ENCODE assay signal across 35 cellular contexts in the genomic region with DNA sequence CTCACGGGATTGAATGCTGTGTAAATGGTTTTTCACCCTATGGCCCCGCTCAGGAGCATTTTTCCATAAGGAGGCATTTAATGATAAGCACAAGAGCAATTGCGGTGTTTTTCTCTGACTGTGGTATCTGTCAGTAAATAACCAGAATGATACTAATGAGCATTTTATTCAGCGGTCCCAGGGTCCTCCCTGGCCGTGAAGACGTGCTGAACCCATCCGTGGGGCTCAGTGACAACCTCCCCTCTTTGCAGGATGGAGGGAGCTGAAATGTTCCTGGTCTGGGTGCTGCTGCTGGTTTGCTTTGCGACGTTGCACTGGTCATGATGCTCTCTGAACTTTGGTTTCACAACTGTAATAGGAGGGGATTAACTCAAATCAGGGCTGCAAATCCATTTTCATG.
DNase-seq lines count a peak whose midpoint lies in the region; ATAC-seq and TF ChIP-seq lines count a peak whose summit lies in the region.
"Had no signal": no experiment of that assay in that cellular context is flagged by ENCODE, and none has a peak within 500 bp of the region (broad histone marks: within the 10 kb centered on the region; RNA-seq: fewer than 3 reads in every experiment).

No MANE protein-coding gene starts in this region.

- TF ChIP-seq POLR2A in esophagus muscularis mucosa (IDR thresholded peaks at IDR 0.05; ENCODE audit: low read depth): no peak

- H3K4me1 ChIP-seq in esophagus muscularis mucosa: no peaks in the 10 kb centered on the region
- H3K4me1 ChIP-seq in right cardiac atrium (ENCODE audit: control insufficient read depth, insufficient read depth, low read length): no peaks in the 10 kb centered on the region
- no peaks in the 10 kb centered on the region for H3K4me1 ChIP-seq in SJCRH30
- H3K4me1 ChIP-seq: A549, BE2C, BLaER1, Caco-2 had no signal

- H3K27me3 ChIP-seq in H7 (ENCODE audit: control insufficient read depth, insufficient read depth, low read length) (no peaks in the 10 kb centered on the region; the same call in 1 of the 2 replicates), esophagus muscularis mucosa (peaks cover 0 to 32% (median 0%) of the 10 kb centered on the region in 4 donors), right cardiac atrium (ENCODE audit: control insufficient read depth, insufficient read depth) (no peaks in the 10 kb centered on the region), SJCRH30 (no peaks in the 10 kb centered on the region)
- H3K27me3 ChIP-seq: BE2C; BLaER1; BLaER1 treated with 17β-estradiol and CSF1 and Interleukin-3, amounts not matched to agents 10 nM and 100 nM had no signal

- intact Hi-C loops in esophagus muscularis mucosa (cut with DNase I): no loop called here
- intact Hi-C loops in right cardiac atrium (cut with DNase I): no loop called here

- no peak for ATAC-seq in activated T-cell treated with anti-CD3 and anti-CD28 coated beads, Interleukin-2, amount 50 U/mL, for 4 hours
- ATAC-seq in right cardiac atrium: no peak
- ATAC-seq: A549; CD8-positive, alpha-beta T cell had no signal

- H3K4me1 Mint-ChIP-seq in osteocyte (ENCODE audit: unreplicated experiment): no peaks in the 10 kb centered on the region
- no peaks in the 10 kb centered on the region for H3K4me1 Mint-ChIP-seq in activated T-cell treated with anti-CD3 and anti-CD28 coated beads, Interleukin-2, amount 50 U/mL, for 4 hours (ENCODE audit: low read depth)
- H3K4me1 Mint-ChIP-seq: B cell; CD4-positive, alpha-beta memory T cell; CD4-positive, CD25-positive, alpha-beta regulatory T cell; CD8-positive, alpha-beta memory T cell had no signal

- DNase-seq in H7 (peak; percentile 4), esophagus muscularis mucosa (ENCODE audit: extremely low spot score) (peak; percentile 85), islet precursor cell (peak; percentile 40), osteocyte (ENCODE audit: extremely low spot score, unreplicated experiment) (peak; percentile 75), right cardiac atrium (no peak), NCI-H526 (lab: John Stamatoyannopoulos, UW) (no peak), SJCRH30 (no peak)
- no peak for DNase-seq in activated T-cell treated with anti-CD3 and anti-CD28 coated beads, Interleukin-2, amount 50 U/mL, for 4 hours
- DNase-seq: 8988T; ACHN; AML-193; BE2C; C1 segment of cervical spinal cord; Caco-2; Calu3; CD4-positive, alpha-beta memory T cell; CD4-positive, alpha-beta T cell; CD4-positive, CD25-positive, alpha-beta regulatory T cell; CD8-positive, alpha-beta memory T cell; CD8-positive, alpha-beta T cell; COR-L47; DMS 273 treated with DMSO at 0.1 percent for 48 hours; DMS153; DMS53; DMS79; DMS79 treated with DMSO at 0.1 percent for 48 hours; DND-41; EL had no signal

- H3K4me3 ChIP-seq in H7 (ENCODE audit: insufficient read depth, low read depth, low read length) (no peak overlapping the region), esophagus muscularis mucosa (no peak overlapping the region), right cardiac atrium (ENCODE audit: low read length) (no peak overlapping the region), SJCRH30 (no peak overlapping the region)
- H3K4me3 ChIP-seq: A549; BLaER1; BLaER1 treated with 17β-estradiol and CSF1 and Interleukin-3, amounts not matched to agents 10 nM and 100 nM had no signal

- no peaks in the 10 kb centered on the region for H3K36me3 ChIP-seq in H7 (replicated peaks; ENCODE audit: control insufficient read depth, insufficient read depth, low read length)
- no peaks in the 10 kb centered on the region for H3K36me3 ChIP-seq in esophagus muscularis mucosa
- H3K36me3 ChIP-seq in SJCRH30: no peaks in the 10 kb centered on the region
- H3K36me3 ChIP-seq: BE2C; BLaER1; BLaER1 treated with 17β-estradiol and CSF1 and Interleukin-3, amounts not matched to agents 10 nM and 100 nM had no signal

- H3K27ac ChIP-seq in esophagus muscularis mucosa (replicated peaks in 1 of 4): no peak overlapping the region
- no peak overlapping the region for H3K27ac ChIP-seq in right cardiac atrium (ENCODE audit: low read length)
- no peak overlapping the region for H3K27ac ChIP-seq in SJCRH30
- H3K27ac ChIP-seq: 22Rv1; A549; BLaER1; BLaER1 treated with 17β-estradiol and CSF1 and Interleukin-3, amounts not matched to agents 10 nM and 100 nM; C4-2B had no signal

- no peak for TF ChIP-seq EP300 in esophagus muscularis mucosa (IDR thresholded peaks at IDR 0.05)

- no peak overlapping the region for H3K4me3 Mint-ChIP-seq in osteocyte (ENCODE audit: unreplicated experiment)
- no peak overlapping the region for H3K4me3 Mint-ChIP-seq in activated T-cell treated with anti-CD3 and anti-CD28 coated beads, Interleukin-2, amount 50 U/mL, for 4 hours
- H3K4me3 Mint-ChIP-seq: B cell; CD14-positive monocyte; CD4-positive, alpha-beta memory T cell; CD4-positive, alpha-beta T cell; CD4-positive, CD25-positive, alpha-beta regulatory T cell; CD8-positive, alpha-beta memory T cell; CD8-positive, alpha-beta T cell had no signal

- H3K27ac Mint-ChIP-seq in osteocyte (ENCODE audit: unreplicated experiment): no peak overlapping the region
- H3K27ac Mint-ChIP-seq: B cell; CD14-positive monocyte; CD4-positive, alpha-beta memory T cell; CD4-positive, alpha-beta T cell; CD4-positive, CD25-positive, alpha-beta regulatory T cell; CD8-positive, alpha-beta memory T cell; CD8-positive, alpha-beta T cell had no signal

- H3K9me3 ChIP-seq in esophagus muscularis mucosa (no peaks in the 10 kb centered on the region), right cardiac atrium (ENCODE audit: control insufficient read depth, low read length) (no peaks in the 10 kb centered on the region), SJCRH30 (replicated peaks) (no peaks in the 10 kb centered on the region)
- H3K9me3 ChIP-seq: A549, BE2C, BLaER1, Caco-2 had no signal

- H3K27me3 Mint-ChIP-seq in osteocyte (ENCODE audit: unreplicated experiment): no peaks in the 10 kb centered on the region
- no peaks in the 10 kb centered on the region for H3K27me3 Mint-ChIP-seq in activated T-cell treated with anti-CD3 and anti-CD28 coated beads, Interleukin-2, amount 50 U/mL, for 4 hours (ENCODE audit: low read depth)
- H3K27me3 Mint-ChIP-seq: CD4-positive, alpha-beta memory T cell; CD4-positive, CD25-positive, alpha-beta regulatory T cell; CD8-positive, alpha-beta memory T cell had no signal

- no peaks in the 10 kb centered on the region for H3K36me3 Mint-ChIP-seq in osteocyte (ENCODE audit: unreplicated experiment)
- H3K36me3 Mint-ChIP-seq in activated T-cell treated with anti-CD3 and anti-CD28 coated beads, Interleukin-2, amount 50 U/mL, for 4 hours (ENCODE audit: insufficient read depth): no peaks in the 10 kb centered on the region
- H3K36me3 Mint-ChIP-seq: CD14-positive monocyte; CD4-positive, alpha-beta memory T cell; CD4-positive, CD25-positive, alpha-beta regulatory T cell; CD8-positive, alpha-beta memory T cell; CD8-positive, alpha-beta T cell had no signal

- peaks cover 18% of the 10 kb centered on the region for H3K9me3 Mint-ChIP-seq in osteocyte (ENCODE audit: unreplicated experiment)
- H3K9me3 Mint-ChIP-seq in activated T-cell treated with anti-CD3 and anti-CD28 coated beads, Interleukin-2, amount 50 U/mL, for 4 hours: no peaks in the 10 kb centered on the region
- H3K9me3 Mint-ChIP-seq: CD4-positive, alpha-beta T cell; CD8-positive, alpha-beta T cell had no signal

- TF ChIP-seq CTCF in esophagus muscularis mucosa (IDR thresholded peaks at IDR 0.05) (no peak), osteocyte (IDR thresholded peaks at IDR 0.05) (no peak)

- WGBS in esophagus muscularis mucosa: 72% methylated on average over 5 of the region's 9 CpGs
- 77% methylated on average over 9 of the region's 9 CpGs for WGBS in right cardiac atrium

Comparison
In these comparisons a context has a peak if more than half of its experiments do, and no peak if none do; other contexts are left out.
1. DNase-seq: peak in H7 (single experiment), esophagus muscularis mucosa (single experiment), islet precursor cell (single experiment) and osteocyte (single experiment); none in activated T-cell treated with anti-CD3 and anti-CD28 coated beads, Interleukin-2, amount 50 U/mL, for 4 hours (single experiment), right cardiac atrium (0 of 3), NCI-H526 (0 of 2) and SJCRH30 (0 of 2).